In genomic region chr11:63764712-63765631, GRCh38 we compare ENCODE assay signal across 14 cellular contexts.
DNase-seq lines count a peak whose midpoint lies in the region; ATAC-seq, FAIRE-seq and TF ChIP-seq lines count a peak whose summit lies in the region.
"Had no signal": no experiment of that assay in that cellular context is flagged by ENCODE, and none has a peak within 500 bp of the region (broad histone marks: within the 10 kb centered on the region; RNA-seq: fewer than 3 reads in every experiment).

No MANE protein-coding gene starts in this region.

- H3K9me3 ChIP-seq in RWPE2 (ENCODE audit: severe bottlenecking) (no peaks in the 10 kb centered on the region), iPS-15b (ENCODE audit: control insufficient read depth, insufficient read depth, low read length) (no peaks in the 10 kb centered on the region)
- H3K9me3 ChIP-seq: psoas muscle, SJCRH30 had no signal

- H3K27ac ChIP-seq in RWPE2 (ENCODE audit: poor library complexity, severe bottlenecking), result no peak overlapping the region
- H3K27ac ChIP-seq in rectal smooth muscle tissue (ENCODE audit: low read depth, low read length), result peak overlapping the region; percentile 84
- H3K27ac ChIP-seq: KMS-11, psoas muscle, SJCRH30 had no signal

- H3K4me3 ChIP-seq in RWPE2 (ENCODE audit: severe bottlenecking) (no peak overlapping the region), iPS-15b (ENCODE audit: low read depth, low read length) (peak overlapping the region; percentile 48), rectal smooth muscle tissue (ENCODE audit: low read length) (no peak overlapping the region)
- H3K4me3 ChIP-seq: psoas muscle, SJCRH30 had no signal

- H3K9ac ChIP-seq in iPS-15b (ENCODE audit: low read depth, low read length), result peak overlapping the region; percentile 54
- H3K9ac ChIP-seq in rectal smooth muscle tissue (ENCODE audit: low read length), result no peak overlapping the region
- H3K9ac ChIP-seq: KMS-11 had no signal

- no peak for TF ChIP-seq CTCF in RWPE2 (IDR thresholded peaks at IDR 0.05; ENCODE audit: poor library complexity, severe bottlenecking)

- H3K4me1 ChIP-seq in RWPE2 (ENCODE audit: insufficient read depth, poor library complexity, severe bottlenecking) (peaks cover 4% of the 10 kb centered on the region), iPS-15b (ENCODE audit: control insufficient read depth, insufficient read depth, low read length) (peaks cover 24% of the 10 kb centered on the region), rectal smooth muscle tissue (ENCODE audit: control insufficient read depth, insufficient read depth, low read length) (peaks cover 18% of the 10 kb centered on the region)

- FAIRE-seq in GM19239 (lab: Jason Lieb, UNC), result no peak

- ATAC-seq in RWPE2 (ENCODE audit: low read depth), result no peak
- no peak for ATAC-seq in GM18867 (IDR thresholded peaks at IDR 0.05; ENCODE audit: unreplicated experiment)
- ATAC-seq in GM21447 (IDR thresholded peaks at IDR 0.05; ENCODE audit: unreplicated experiment), result no peak
- ATAC-seq: effector memory CD8-positive, alpha-beta T cell had no signal

- DNase-seq in GM19239 (ENCODE audit: insufficient read length, low spot score) (peak; percentile 26), RWPE2 (ENCODE audit: low spot score) (peak; percentile 65), AG08395 (ENCODE audit: low spot score) (no peak)
- no peak for DNase-seq in stimulated activated naive CD4-positive, alpha-beta T cell treated with Interleukin-2 at 50 U/mL for 16 hours (lab: John Stamatoyannopoulos, UW)
- DNase-seq: activated CD4-positive, CD25-positive, alpha-beta regulatory T cell treated with anti-CD3 and anti-CD28 coated beads, Interleukin-2, amount 50 U/mL, for 72 hours; activated effector memory CD4-positive, alpha-beta T cell treated with Interleukin-2 at 50 U/mL for 16 hours; effector memory CD8-positive, alpha-beta T cell; SJCRH30 had no signal

- H3K27me3 ChIP-seq in RWPE2 (ENCODE audit: insufficient read depth, poor library complexity, severe bottlenecking) (no peaks in the 10 kb centered on the region), iPS-15b (ENCODE audit: control insufficient read depth, insufficient read depth, low read length) (peaks cover 2% of the 10 kb centered on the region), rectal smooth muscle tissue (ENCODE audit: control insufficient read depth, insufficient read depth, low read length) (no peaks in the 10 kb centered on the region)
- H3K27me3 ChIP-seq: SJCRH30 had no signal

- H3K36me3 ChIP-seq in RWPE2 (ENCODE audit: low read depth) (peaks cover 6% of the 10 kb centered on the region), iPS-15b (ENCODE audit: control insufficient read depth, insufficient read depth, low read length) (no peaks in the 10 kb centered on the region), rectal smooth muscle tissue (ENCODE audit: control insufficient read depth, insufficient read depth, low read length) (no peaks in the 10 kb centered on the region)

Comparison
In these comparisons a context has a peak if more than half of its experiments do, and no peak if none do; other contexts are left out.
1. DNase-seq: peak in GM19239 (single experiment) and RWPE2 (single experiment); none in AG08395 (single experiment) and stimulated activated naive CD4-positive, alpha-beta T cell treated with Interleukin-2 at 50 U/mL for 16 hours (single experiment).